In the genomic region with DNA sequence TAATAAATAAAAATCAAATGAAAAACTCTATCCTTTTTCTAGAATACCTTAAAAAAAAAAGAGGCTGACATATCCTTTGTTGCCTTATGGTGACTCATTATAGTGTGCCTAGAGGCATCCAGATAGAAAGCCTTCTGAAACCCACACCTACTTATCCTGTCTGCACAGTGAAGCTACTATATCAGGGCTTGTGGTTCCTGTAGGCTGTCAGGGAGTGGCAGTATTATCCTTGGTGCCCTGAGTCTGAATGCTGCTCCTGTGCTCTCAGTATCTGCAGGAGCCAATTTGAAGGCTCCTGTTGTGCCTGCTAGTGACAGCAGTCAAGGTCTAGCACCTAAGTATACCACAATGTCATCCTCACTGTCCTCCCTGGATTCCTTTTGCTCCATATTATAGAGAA, we compare ENCODE assay signal across 8 cellular contexts.
A peak's percentile ranks its signal among the peaks of the same experiment; 100 is the strongest.
DNase-seq lines count a peak whose midpoint lies in the region; ATAC-seq and TF ChIP-seq lines count a peak whose summit lies in the region.

No MANE protein-coding gene starts in this region.

- POLR2A ChIA-PET in T-cell (lab: Charles Lee), result no interaction called here

- H3K9ac ChIP-seq in mammary epithelial cell (ENCODE audit: insufficient read depth, low read length), result peak overlapping the region; percentile 55

- H3K9me3 Mint-ChIP-seq in natural killer cell (peaks cover 0 to 4% of the 10 kb centered on the region in 2 donors), T-cell (peaks cover 0 to 5% (median 3%) of the 10 kb centered on the region in 3 donors)

- H3K27ac ChIP-seq in mammary epithelial cell (ENCODE audit: insufficient read depth, low read depth, low read length), result peak overlapping the region; percentile 94

- TF ChIP-seq CTCF in mammary epithelial cell (conservative IDR thresholded peaks at IDR 0.05 in 1 of 2, IDR thresholded peaks at IDR 0.05 in 1 of 2; ENCODE audit: extremely low read depth in 1 of 2, insufficient read depth in 1 of 2, low read depth in 1 of 2, low read length in 2 of 2) (peak; percentile 46 to 55), natural killer cell (IDR thresholded peaks at IDR 0.05) (no peak)

- peaks cover 37% of the 10 kb centered on the region for H3K4me1 ChIP-seq in mammary epithelial cell (ENCODE audit: insufficient read depth, low read length)

- in situ Hi-C loops in Caki2 (cut with HindIII; ENCODE audit: low pct_unique_long_range_greater_than_20kb, low sequenced_read_pairs), result no loop called here
- in situ Hi-C loops in mammary epithelial cell (cut with MboI; ENCODE audit: low sequenced_read_pairs in 2 of 2), result no loop called here

- no TSS peak for BruUV-seq in mammary epithelial cell (replicated peaks; lab: Mats Ljungman, UMichigan)

- dilution Hi-C loops in mammary epithelial cell (cut with HindIII; ENCODE audit: low sequenced_read_pairs), result no loop called here

- H3K4me1 Mint-ChIP-seq in natural killer cell (no peaks in the 10 kb centered on the region), T-cell (no peaks in the 10 kb centered on the region)

- H3K4me3 Mint-ChIP-seq in natural killer cell (no peak overlapping the region), T-cell (no peak overlapping the region)

- no peaks in the 10 kb centered on the region for H3K27me3 ChIP-seq in mammary epithelial cell (ENCODE audit: insufficient read depth, low read length)

- no peaks in the 10 kb centered on the region for H3K36me3 Mint-ChIP-seq in natural killer cell
- H3K36me3 Mint-ChIP-seq in T-cell, result no peaks in the 10 kb centered on the region

- DNase-seq in Caki2 (ENCODE audit: low read depth) (peak; percentile 71), mammary epithelial cell (peak; percentile 94), natural killer cell (no peak), T-cell (no peak), cerebellar cortex (ENCODE audit: low spot score) (no peak)

- intact Hi-C loops in mammary epithelial cell (cut with micrococcal nuclease) (loop anchor here (1.0 to 2.0 kb wide), 2 partner anchors 26 to 349 kb away; a partner anchor contains a TSS), natural killer cell (cut with micrococcal nuclease) (no loop called here)

- CTCF ChIA-PET in mammary epithelial cell (lab: Charles Lee; ENCODE audit: low non-redundant PET) (interaction anchor here (0.6 to 0.7 kb wide), 2 partner anchors 46 to 80 kb away, joined by 3 read pairs; no protein-coding TSS in a partner anchor), T-cell (lab: Charles Lee) (no interaction called here)

- H3K9me3 ChIP-seq in mammary epithelial cell (replicated peaks; ENCODE audit: insufficient read depth, low read length), result no peaks in the 10 kb centered on the region

- no peak overlapping the region for H2AFZ ChIP-seq in mammary epithelial cell (ENCODE audit: low read depth, low read length)

- H3K27me3 Mint-ChIP-seq in natural killer cell (ENCODE audit: low read depth in 2 of 2) (peaks cover 0 to 2% of the 10 kb centered on the region in 2 donors), T-cell (peaks cover 0 to 2% of the 10 kb centered on the region in 2 donors)

- no peaks in the 10 kb centered on the region for H3K36me3 ChIP-seq in mammary epithelial cell (ENCODE audit: insufficient read depth, low read length)

- H3K27ac Mint-ChIP-seq in natural killer cell, result no peak overlapping the region
- H3K27ac Mint-ChIP-seq in T-cell, result no peak overlapping the region

- ATAC-seq in GM19463 (IDR thresholded peaks at IDR 0.05; ENCODE audit: unreplicated experiment) (peak; percentile 88), HG03460 (IDR thresholded peaks at IDR 0.05; ENCODE audit: unreplicated experiment) (peak; percentile 80), natural killer cell (no peak), T-cell (replicated peaks in 1 of 4) (no peak), HG03521 (IDR thresholded peaks at IDR 0.05; ENCODE audit: unreplicated experiment) (no peak)

- H4K20me1 ChIP-seq in mammary epithelial cell (ENCODE audit: insufficient read depth, low read length), result no peaks in the 10 kb centered on the region

- H3K4me2 ChIP-seq in mammary epithelial cell (ENCODE audit: insufficient read depth, low read depth, low read length), result peak overlapping the region; percentile 78

- H3K79me2 ChIP-seq in mammary epithelial cell (ENCODE audit: insufficient read depth, low read length), result no peaks in the 10 kb centered on the region

- no peak overlapping the region for H3K4me3 ChIP-seq in mammary epithelial cell (replicated peaks in 1 of 3; ENCODE audit: insufficient read depth in 1 of 3, low read depth in 2 of 3, low read length in 3 of 3)

Comparison
In these comparisons a context has a peak if more than half of its experiments do, and no peak if none do; other contexts are left out.
1. DNase-seq: peak in Caki2 (single experiment) and mammary epithelial cell (single experiment); none in natural killer cell (single experiment), T-cell (0 of 34) and cerebellar cortex (single experiment).
2. ATAC-seq: peak in GM19463 (single experiment) and HG03460 (single experiment); none in natural killer cell (0 of 3), T-cell (0 of 4) and HG03521 (single experiment).